Comparison of ENCODE assay signal across 1 cellular context in the genomic region with DNA sequence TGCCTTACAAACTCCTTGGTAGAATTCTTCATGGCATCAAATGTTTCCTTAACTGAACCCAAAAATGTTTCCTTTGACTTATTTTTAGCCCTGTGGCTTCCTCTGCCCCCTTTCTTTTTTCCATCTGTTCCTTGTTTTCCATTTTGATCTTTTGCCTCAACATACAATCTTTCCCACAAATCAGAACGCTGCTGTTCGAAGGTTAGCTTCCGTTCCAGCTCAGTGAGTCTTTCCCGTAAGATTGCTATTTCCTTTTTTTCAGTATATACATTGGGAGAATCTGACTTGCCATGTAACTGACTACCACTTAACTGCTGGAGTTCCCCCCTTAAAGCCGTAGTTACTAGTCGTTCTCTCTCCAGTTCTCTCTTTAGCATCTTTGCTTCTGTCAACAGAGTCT.
TF ChIP-seq lines count a peak whose summit lies in the region.

No MANE protein-coding gene starts in this region.

TF ChIP-seq in WTC11, 78 proteins besides CTCF, POLR2A, EP300 and RAD21:
- TF ChIP-seq JUN (CRISPR knock-in tag; IDR thresholded peaks at IDR 0.05) (no peak), SP1 (CRISPR knock-in tag; conservative IDR thresholded peaks at IDR 0.05) (no peak), NR3C1 (CRISPR knock-in tag; conservative IDR thresholded peaks at IDR 0.05; ENCODE audit: low read depth) (no peak), OVOL2 (CRISPR knock-in tag; IDR thresholded peaks at IDR 0.05; ENCODE audit: borderline replicate concordance) (no peak), ESRRA (CRISPR knock-in tag; IDR thresholded peaks at IDR 0.05; ENCODE audit: borderline replicate concordance) (no peak)
- TF ChIP-seq, protein P1, sequence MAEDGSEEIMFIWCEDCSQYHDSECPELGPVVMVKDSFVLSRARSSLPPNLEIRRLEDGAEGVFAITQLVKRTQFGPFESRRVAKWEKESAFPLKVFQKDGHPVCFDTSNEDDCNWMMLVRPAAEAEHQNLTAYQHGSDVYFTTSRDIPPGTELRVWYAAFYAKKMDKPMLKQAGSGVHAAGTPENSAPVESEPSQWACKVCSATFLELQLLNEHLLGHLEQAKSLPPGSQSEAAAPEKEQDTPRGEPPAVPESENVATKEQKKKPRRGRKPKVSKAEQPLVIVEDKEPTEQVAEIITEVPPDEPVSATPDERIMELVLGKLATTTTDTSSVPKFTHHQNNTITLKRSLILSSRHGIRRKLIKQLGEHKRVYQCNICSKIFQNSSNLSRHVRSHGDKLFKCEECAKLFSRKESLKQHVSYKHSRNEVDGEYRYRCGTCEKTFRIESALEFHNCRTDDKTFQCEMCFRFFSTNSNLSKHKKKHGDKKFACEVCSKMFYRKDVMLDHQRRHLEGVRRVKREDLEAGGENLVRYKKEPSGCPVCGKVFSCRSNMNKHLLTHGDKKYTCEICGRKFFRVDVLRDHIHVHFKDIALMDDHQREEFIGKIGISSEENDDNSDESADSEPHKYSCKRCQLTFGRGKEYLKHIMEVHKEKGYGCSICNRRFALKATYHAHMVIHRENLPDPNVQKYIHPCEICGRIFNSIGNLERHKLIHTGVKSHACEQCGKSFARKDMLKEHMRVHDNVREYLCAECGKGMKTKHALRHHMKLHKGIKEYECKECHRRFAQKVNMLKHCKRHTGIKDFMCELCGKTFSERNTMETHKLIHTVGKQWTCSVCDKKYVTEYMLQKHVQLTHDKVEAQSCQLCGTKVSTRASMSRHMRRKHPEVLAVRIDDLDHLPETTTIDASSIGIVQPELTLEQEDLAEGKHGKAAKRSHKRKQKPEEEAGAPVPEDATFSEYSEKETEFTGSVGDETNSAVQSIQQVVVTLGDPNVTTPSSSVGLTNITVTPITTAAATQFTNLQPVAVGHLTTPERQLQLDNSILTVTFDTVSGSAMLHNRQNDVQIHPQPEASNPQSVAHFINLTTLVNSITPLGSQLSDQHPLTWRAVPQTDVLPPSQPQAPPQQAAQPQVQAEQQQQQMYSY (CRISPR knock-in tag; IDR thresholded peaks at IDR 0.05), result no peak
- TF ChIP-seq, protein P2, sequence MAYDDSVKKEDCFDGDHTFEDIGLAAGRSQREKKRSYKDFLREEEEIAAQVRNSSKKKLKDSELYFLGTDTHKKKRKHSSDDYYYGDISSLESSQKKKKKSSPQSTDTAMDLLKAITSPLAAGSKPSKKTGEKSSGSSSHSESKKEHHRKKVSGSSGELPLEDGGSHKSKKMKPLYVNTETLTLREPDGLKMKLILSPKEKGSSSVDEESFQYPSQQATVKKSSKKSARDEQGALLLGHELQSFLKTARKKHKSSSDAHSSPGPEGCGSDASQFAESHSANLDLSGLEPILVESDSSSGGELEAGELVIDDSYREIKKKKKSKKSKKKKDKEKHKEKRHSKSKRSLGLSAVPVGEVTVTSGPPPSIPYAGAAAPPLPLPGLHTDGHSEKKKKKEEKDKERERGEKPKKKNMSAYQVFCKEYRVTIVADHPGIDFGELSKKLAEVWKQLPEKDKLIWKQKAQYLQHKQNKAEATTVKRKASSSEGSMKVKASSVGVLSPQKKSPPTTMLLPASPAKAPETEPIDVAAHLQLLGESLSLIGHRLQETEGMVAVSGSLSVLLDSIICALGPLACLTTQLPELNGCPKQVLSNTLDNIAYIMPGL (CRISPR knock-in tag; IDR thresholded peaks at IDR 0.05), result no peak
- TF ChIP-seq, protein P3, sequence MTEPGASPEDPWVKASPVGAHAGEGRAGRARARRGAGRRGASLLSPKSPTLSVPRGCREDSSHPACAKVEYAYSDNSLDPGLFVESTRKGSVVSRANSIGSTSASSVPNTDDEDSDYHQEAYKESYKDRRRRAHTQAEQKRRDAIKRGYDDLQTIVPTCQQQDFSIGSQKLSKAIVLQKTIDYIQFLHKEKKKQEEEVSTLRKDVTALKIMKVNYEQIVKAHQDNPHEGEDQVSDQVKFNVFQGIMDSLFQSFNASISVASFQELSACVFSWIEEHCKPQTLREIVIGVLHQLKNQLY (CRISPR knock-in tag; IDR thresholded peaks at IDR 0.05), result no peak
- TF ChIP-seq, protein P4, sequence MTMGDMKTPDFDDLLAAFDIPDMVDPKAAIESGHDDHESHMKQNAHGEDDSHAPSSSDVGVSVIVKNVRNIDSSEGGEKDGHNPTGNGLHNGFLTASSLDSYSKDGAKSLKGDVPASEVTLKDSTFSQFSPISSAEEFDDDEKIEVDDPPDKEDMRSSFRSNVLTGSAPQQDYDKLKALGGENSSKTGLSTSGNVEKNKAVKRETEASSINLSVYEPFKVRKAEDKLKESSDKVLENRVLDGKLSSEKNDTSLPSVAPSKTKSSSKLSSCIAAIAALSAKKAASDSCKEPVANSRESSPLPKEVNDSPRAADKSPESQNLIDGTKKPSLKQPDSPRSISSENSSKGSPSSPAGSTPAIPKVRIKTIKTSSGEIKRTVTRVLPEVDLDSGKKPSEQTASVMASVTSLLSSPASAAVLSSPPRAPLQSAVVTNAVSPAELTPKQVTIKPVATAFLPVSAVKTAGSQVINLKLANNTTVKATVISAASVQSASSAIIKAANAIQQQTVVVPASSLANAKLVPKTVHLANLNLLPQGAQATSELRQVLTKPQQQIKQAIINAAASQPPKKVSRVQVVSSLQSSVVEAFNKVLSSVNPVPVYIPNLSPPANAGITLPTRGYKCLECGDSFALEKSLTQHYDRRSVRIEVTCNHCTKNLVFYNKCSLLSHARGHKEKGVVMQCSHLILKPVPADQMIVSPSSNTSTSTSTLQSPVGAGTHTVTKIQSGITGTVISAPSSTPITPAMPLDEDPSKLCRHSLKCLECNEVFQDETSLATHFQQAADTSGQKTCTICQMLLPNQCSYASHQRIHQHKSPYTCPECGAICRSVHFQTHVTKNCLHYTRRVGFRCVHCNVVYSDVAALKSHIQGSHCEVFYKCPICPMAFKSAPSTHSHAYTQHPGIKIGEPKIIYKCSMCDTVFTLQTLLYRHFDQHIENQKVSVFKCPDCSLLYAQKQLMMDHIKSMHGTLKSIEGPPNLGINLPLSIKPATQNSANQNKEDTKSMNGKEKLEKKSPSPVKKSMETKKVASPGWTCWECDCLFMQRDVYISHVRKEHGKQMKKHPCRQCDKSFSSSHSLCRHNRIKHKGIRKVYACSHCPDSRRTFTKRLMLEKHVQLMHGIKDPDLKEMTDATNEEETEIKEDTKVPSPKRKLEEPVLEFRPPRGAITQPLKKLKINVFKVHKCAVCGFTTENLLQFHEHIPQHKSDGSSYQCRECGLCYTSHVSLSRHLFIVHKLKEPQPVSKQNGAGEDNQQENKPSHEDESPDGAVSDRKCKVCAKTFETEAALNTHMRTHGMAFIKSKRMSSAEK (CRISPR knock-in tag; IDR thresholded peaks at IDR 0.05; ENCODE audit: borderline replicate concordance), result no peak
